In genomic region chr5:76380346-76381074, GRCh38 we compare ENCODE assay signal across 18 cellular contexts.
"Had no signal": no experiment of that assay in that cellular context is flagged by ENCODE, and none has a peak within 500 bp of the region (broad histone marks: within the 10 kb centered on the region; RNA-seq: fewer than 3 reads in every experiment).

No MANE protein-coding gene starts in this region.

- H3K27ac Mint-ChIP-seq: activated naive CD4-positive, alpha-beta T cell treated with anti-CD3 and anti-CD28 coated beads, Interleukin-2, amount 50 U/mL, for 24 hours; dendritic cell treated with granulocyte-macrophage colony-stimulating factor and Interleukin-4, amounts not matched to agents 40 ng/mL and 50 ng/mL, for 4 days; T-helper 2 cell treated with Interferon-gamma antibody and Interleukin-4, amounts not matched to agents 5 μg/mL and 100 μg/mL, for 36 hours; WTC11 had no signal

- H3K4me1 ChIP-seq: gastroesophageal sphincter had no signal

- H3K9me3 Mint-ChIP-seq: activated naive CD4-positive, alpha-beta T cell treated with anti-CD3 and anti-CD28 coated beads, Interleukin-2, amount 50 U/mL, for 24 hours; dendritic cell treated with granulocyte-macrophage colony-stimulating factor and Interleukin-4, amounts not matched to agents 40 ng/mL and 50 ng/mL, for 4 days; effector memory CD8-positive, alpha-beta T cell; T-helper 2 cell treated with Interferon-gamma antibody and Interleukin-4, amounts not matched to agents 5 μg/mL and 100 μg/mL, for 36 hours; WTC11 had no signal

- H3K36me3 Mint-ChIP-seq: activated naive CD4-positive, alpha-beta T cell treated with anti-CD3 and anti-CD28 coated beads, Interleukin-2, amount 50 U/mL, for 24 hours; WTC11 had no signal

- H3K36me3 ChIP-seq: gastroesophageal sphincter, neutrophil had no signal

- H3K27me3 ChIP-seq: body of pancreas, gastroesophageal sphincter, neutrophil had no signal

- DNase-seq: amniotic stem cell; body of pancreas; central memory CD4-positive, alpha-beta T cell; effector memory CD8-positive, alpha-beta T cell; kidney; left ventricle myocardium superior; mesenchymal stem cell; stimulated activated CD4-positive, alpha-beta T cell treated with anti-CD3 and anti-CD28 coated beads, Interleukin-2, amount 100 ng/mL, for 24 hours; stimulated activated naive CD4-positive, alpha-beta T cell; trophoblast cell had no signal

- ATAC-seq: body of pancreas; effector memory CD8-positive, alpha-beta T cell; gastroesophageal sphincter; left ventricle myocardium superior; sciatic nerve; WTC11 had no signal

- H3K4me3 ChIP-seq: body of pancreas, gastroesophageal sphincter had no signal

- H3K4me3 Mint-ChIP-seq: activated naive CD4-positive, alpha-beta T cell treated with anti-CD3 and anti-CD28 coated beads, Interleukin-2, amount 50 U/mL, for 24 hours; dendritic cell treated with granulocyte-macrophage colony-stimulating factor and Interleukin-4, amounts not matched to agents 40 ng/mL and 50 ng/mL, for 4 days; effector memory CD8-positive, alpha-beta T cell; T-helper 2 cell treated with Interferon-gamma antibody and Interleukin-4, amounts not matched to agents 5 μg/mL and 100 μg/mL, for 36 hours; WTC11 had no signal

- H3K27me3 Mint-ChIP-seq: activated naive CD4-positive, alpha-beta T cell treated with anti-CD3 and anti-CD28 coated beads, Interleukin-2, amount 50 U/mL, for 24 hours; effector memory CD8-positive, alpha-beta T cell had no signal

- H3K27ac ChIP-seq: body of pancreas, epithelial cell of prostate, gastroesophageal sphincter, neutrophil had no signal

- H3K9me3 ChIP-seq: body of pancreas, gastroesophageal sphincter, neutrophil had no signal
